18 cellular contexts compared by ENCODE assay signal in genomic region chr14:92443167-92443566, GRCh38.
DNase-seq lines count a peak whose midpoint lies in the region; ATAC-seq and TF ChIP-seq lines count a peak whose summit lies in the region.
"Had no signal": no experiment of that assay in that cellular context is flagged by ENCODE, and none has a peak within 500 bp of the region (broad histone marks: within the 10 kb centered on the region; RNA-seq: fewer than 3 reads in every experiment).

No MANE protein-coding gene starts in this region.

- H3K4me3 Mint-ChIP-seq in stimulated activated effector memory CD8-positive, alpha-beta T cell treated with anti-CD3 and anti-CD28 coated beads, Interleukin-12 subunit alpha, Interleukin-12 subunit beta, amount 100 ng/mL, for 72 hours: no peak overlapping the region
- H3K4me3 Mint-ChIP-seq: CD4-positive, CD25-positive, alpha-beta regulatory T cell; H9 had no signal

- H4K20me1 ChIP-seq in BLaER1: no peaks in the 10 kb centered on the region
- no peaks in the 10 kb centered on the region for H4K20me1 ChIP-seq in osteoblast (ENCODE audit: insufficient read depth, low read length)

- intact Hi-C loops in upper lobe of right lung (cut with DNase I): no loop called here

- H3K4me1 ChIP-seq in BLaER1 (peaks cover 36% of the 10 kb centered on the region), osteoblast (ENCODE audit: insufficient read depth, low read length) (no peaks in the 10 kb centered on the region), upper lobe of right lung (no peaks in the 10 kb centered on the region)
- H3K4me1 ChIP-seq: A549 had no signal

- H3K36me3 ChIP-seq in BLaER1 (no peaks in the 10 kb centered on the region), osteoblast (ENCODE audit: insufficient read depth, low read length) (no peaks in the 10 kb centered on the region), upper lobe of right lung (no peaks in the 10 kb centered on the region)

- H3K9me3 ChIP-seq in BLaER1: no peaks in the 10 kb centered on the region
- H3K9me3 ChIP-seq in osteoblast (ENCODE audit: low read depth, low read length): no peaks in the 10 kb centered on the region
- no peaks in the 10 kb centered on the region for H3K9me3 ChIP-seq in upper lobe of right lung
- H3K9me3 ChIP-seq: A549 had no signal

- TF ChIP-seq CTCF in osteoblast (IDR thresholded peaks at IDR 0.05; ENCODE audit: extremely low read depth, low read depth, low read length) (no peak), upper lobe of right lung (IDR thresholded peaks at IDR 0.05) (no peak)

- no peak overlapping the region for H3K9ac ChIP-seq in BLaER1

- H3K79me2 ChIP-seq in osteoblast (ENCODE audit: insufficient read depth, low read length): no peaks in the 10 kb centered on the region

- DNase-seq in midbrain (lab: John Stamatoyannopoulos, UW) (peak; percentile 27), osteoblast (ENCODE audit: insufficient read length, low spot score, missing footprints) (no peak), GM03348 (ENCODE audit: low spot score) (no peak), upper lobe of right lung (no peak)
- DNase-seq in stimulated activated effector memory CD8-positive, alpha-beta T cell treated with anti-CD3 and anti-CD28 coated beads, Interleukin-12 subunit alpha, Interleukin-12 subunit beta, amount 100 ng/mL, for 72 hours (ENCODE audit: low spot score in 2 of 2): no peak
- no peak for DNase-seq in activated effector memory CD4-positive, alpha-beta T cell treated with Interleukin-2 at 50 U/mL for 16 hours
- DNase-seq: AML-193; CD4-positive, CD25-positive, alpha-beta regulatory T cell; CD8-positive, alpha-beta memory T cell; COR-L47; DMS 273 treated with DMSO at 0.1 percent for 48 hours; DMS53; DND-41; EL; H9 had no signal

- H3K4me2 ChIP-seq in BLaER1 (peak overlapping the region; percentile 42; the same call in 1 of the 2 replicates), osteoblast (ENCODE audit: insufficient read depth, low read length) (no peak overlapping the region)
- H3K4me2 ChIP-seq: A549 had no signal

- ATAC-seq in stimulated activated effector memory CD8-positive, alpha-beta T cell treated with anti-CD3 and anti-CD28 coated beads, Interleukin-12 subunit alpha, Interleukin-12 subunit beta, amount 100 ng/mL, for 72 hours: no peak
- no peak for ATAC-seq in upper lobe of right lung
- ATAC-seq: A549 had no signal

- no peak overlapping the region for H3K4me3 ChIP-seq in BLaER1
- no peak overlapping the region for H3K4me3 ChIP-seq in osteoblast (ENCODE audit: insufficient read depth, low read length)
- no peak overlapping the region for H3K4me3 ChIP-seq in upper lobe of right lung
- H3K4me3 ChIP-seq: A549 had no signal

- H3K36me3 Mint-ChIP-seq in stimulated activated effector memory CD8-positive, alpha-beta T cell treated with anti-CD3 and anti-CD28 coated beads, Interleukin-12 subunit alpha, Interleukin-12 subunit beta, amount 100 ng/mL, for 72 hours: no peaks in the 10 kb centered on the region
- H3K36me3 Mint-ChIP-seq: CD4-positive, CD25-positive, alpha-beta regulatory T cell; CD8-positive, alpha-beta memory T cell had no signal

- H3K27me3 ChIP-seq in BLaER1 (no peaks in the 10 kb centered on the region), osteoblast (ENCODE audit: insufficient read depth, low read length) (no peaks in the 10 kb centered on the region), upper lobe of right lung (no peaks in the 10 kb centered on the region)

- H2AFZ ChIP-seq in osteoblast (ENCODE audit: low read length): peak overlapping the region; percentile 70

- H3K27ac Mint-ChIP-seq in stimulated activated effector memory CD8-positive, alpha-beta T cell treated with anti-CD3 and anti-CD28 coated beads, Interleukin-12 subunit alpha, Interleukin-12 subunit beta, amount 100 ng/mL, for 72 hours: peak overlapping the region; percentile 26

- H3K27ac ChIP-seq in BLaER1 (no peak overlapping the region), osteoblast (ENCODE audit: low read depth, low read length) (no peak overlapping the region), upper lobe of right lung (no peak overlapping the region)
- H3K27ac ChIP-seq: 22Rv1, A549 had no signal

- no peaks in the 10 kb centered on the region for H3K9me3 Mint-ChIP-seq in stimulated activated effector memory CD8-positive, alpha-beta T cell treated with anti-CD3 and anti-CD28 coated beads, Interleukin-12 subunit alpha, Interleukin-12 subunit beta, amount 100 ng/mL, for 72 hours
- H3K9me3 Mint-ChIP-seq: H9 had no signal

- peaks cover 42% of the 10 kb centered on the region for H3K4me1 Mint-ChIP-seq in stimulated activated effector memory CD8-positive, alpha-beta T cell treated with anti-CD3 and anti-CD28 coated beads, Interleukin-12 subunit alpha, Interleukin-12 subunit beta, amount 100 ng/mL, for 72 hours
- H3K4me1 Mint-ChIP-seq: CD4-positive, CD25-positive, alpha-beta regulatory T cell; H9 had no signal
